In genomic region chr20:13659288-13659687, GRCh38 we compare ENCODE assay signal across 1 cellular context.
TF ChIP-seq lines count a peak whose summit lies in the region.

No MANE protein-coding gene starts in this region.

TF ChIP-seq in GM12878, 131 proteins besides CTCF, POLR2A, EP300 and RAD21 (continued from another document):
- TF ChIP-seq EGR1 (IDR thresholded peaks at IDR 0.05; ENCODE audit: borderline replicate concordance in 1 of 2, low read depth in 2 of 2, low read length in 2 of 2) (no peak), RUNX3 (IDR thresholded peaks at IDR 0.05; ENCODE audit: low read length) (peak; percentile 93), BCL11A (IDR thresholded peaks at IDR 0.05; ENCODE audit: low read depth, low read length) (peak; percentile 97), MAX (IDR thresholded peaks at IDR 0.05; ENCODE audit: low read depth, low read length) (no peak), TCF7 (IDR thresholded peaks at IDR 0.05; ENCODE audit: borderline replicate concordance) (no peak), IRF4 (IDR thresholded peaks at IDR 0.05; ENCODE audit: low read depth, low read length) (peak; percentile 97), PRDM15 (CRISPR knock-in tag; IDR thresholded peaks at IDR 0.05) (no peak), EED (IDR thresholded peaks at IDR 0.05; ENCODE audit: low read depth) (peak; percentile 98), SMAD5 (IDR thresholded peaks at IDR 0.05; ENCODE audit: low read depth) (no peak), KDM1A (IDR thresholded peaks at IDR 0.05; ENCODE audit: borderline replicate concordance) (no peak), BMI1 (IDR thresholded peaks at IDR 0.05; ENCODE audit: borderline replicate concordance) (peak; percentile 81), ESRRA (IDR thresholded peaks at IDR 0.05; ENCODE audit: low read length) (no peak), TCF12 (IDR thresholded peaks at IDR 0.05; ENCODE audit: low read depth, low read length) (no peak), PML (IDR thresholded peaks at IDR 0.05; ENCODE audit: low read length) (no peak), FOXM1 (IDR thresholded peaks at IDR 0.05; ENCODE audit: low read depth, low read length) (no peak), CHD4 (IDR thresholded peaks at IDR 0.05) (no peak), SPI1 (IDR thresholded peaks at IDR 0.05; ENCODE audit: borderline replicate concordance, insufficient read depth, low read depth, low read length) (peak; percentile 99), PKNOX1 (IDR thresholded peaks at IDR 0.05) (no peak), SKIL (IDR thresholded peaks at IDR 0.05; ENCODE audit: low read depth, poor library complexity, severe bottlenecking) (no peak), ASH2L (IDR thresholded peaks at IDR 0.05; ENCODE audit: borderline replicate concordance, low read depth) (no peak), CBX5 (IDR thresholded peaks at IDR 0.05; ENCODE audit: low read depth) (no peak), CEBPZ (IDR thresholded peaks at IDR 0.05; ENCODE audit: low read depth, low read length) (no peak), IKZF1 (conservative IDR thresholded peaks at IDR 0.05) (peak; percentile 88), BRCA1 (IDR thresholded peaks at IDR 0.05; ENCODE audit: low read depth, low read length) (no peak), ATF2 (IDR thresholded peaks at IDR 0.05; ENCODE audit: low read length) (peak; percentile 73; the same call in 1 of the 2 replicates), ZNF622 (IDR thresholded peaks at IDR 0.05) (no peak), RFX5 (IDR thresholded peaks at IDR 0.05; ENCODE audit: low read depth, low read length) (no peak), NR2C1 (IDR thresholded peaks at IDR 0.05) (no peak), RELA (IDR thresholded peaks at IDR 0.05; ENCODE audit: borderline replicate concordance, partially characterized antibody) (no peak), E4F1 (IDR thresholded peaks at IDR 0.05; ENCODE audit: borderline replicate concordance, partially characterized antibody) (no peak), TCF3 (IDR thresholded peaks at IDR 0.05; ENCODE audit: borderline replicate concordance, insufficient read depth, low read depth, low read length) (peak; percentile 49; the same call in 1 of the 2 replicates), RELB (IDR thresholded peaks at IDR 0.05; ENCODE audit: low read depth) (peak; percentile 82), NFXL1 (IDR thresholded peaks at IDR 0.05; ENCODE audit: borderline replicate concordance) (no peak)
